In genomic region chr11:40376346-40376745, GRCh38 we compare ENCODE assay signal across 18 cellular contexts.
A peak's percentile ranks its signal among the peaks of the same experiment; 100 is the strongest.
DNase-seq lines count a peak whose midpoint lies in the region; ATAC-seq and TF ChIP-seq lines count a peak whose summit lies in the region.
"Had no signal": no experiment of that assay in that cellular context is flagged by ENCODE, and none has a peak within 500 bp of the region (broad histone marks: within the 10 kb centered on the region; RNA-seq: fewer than 3 reads in every experiment).

No MANE protein-coding gene starts in this region.

- H3F3A ChIP-seq in smooth muscle cell (ENCODE audit: low read depth), result peaks cover 10% of the 10 kb centered on the region

- WGBS in smooth muscle cell (ENCODE audit: low lambda C conversion rate), result 16% methylated on average over 3 of the region's 3 CpGs

- H3K9me3 ChIP-seq in smooth muscle cell (replicated peaks; ENCODE audit: low read depth), result no peaks in the 10 kb centered on the region

- H3K27ac ChIP-seq in smooth muscle cell (ENCODE audit: low read depth), result peak overlapping the region; percentile 77

- TF ChIP-seq CTCF in AG10803 (conservative IDR thresholded peaks at IDR 0.05; ENCODE audit: low read length) (no peak), smooth muscle cell (IDR thresholded peaks at IDR 0.05; ENCODE audit: borderline replicate concordance, insufficient read depth, poor library complexity, severe bottlenecking) (no peak)

- peak overlapping the region; percentile 80 for H3K4me2 ChIP-seq in smooth muscle cell

- H3K9ac ChIP-seq in smooth muscle cell (ENCODE audit: low read depth), result no peak overlapping the region

- no peaks in the 10 kb centered on the region for H3K36me3 ChIP-seq in smooth muscle cell (ENCODE audit: low read depth)

- H3K4me3 ChIP-seq in AG10803 (ENCODE audit: low read length), result no peak overlapping the region
- no peak overlapping the region for H3K4me3 ChIP-seq in smooth muscle cell
- H3K4me3 ChIP-seq: K562 had no signal

- H2AFZ ChIP-seq in smooth muscle cell (ENCODE audit: low read depth), result no peak overlapping the region

- ATAC-seq in GM19452 (IDR thresholded peaks at IDR 0.05; ENCODE audit: unreplicated experiment), result no peak
- ATAC-seq: K562 had no signal

- H3K4me1 ChIP-seq in smooth muscle cell (ENCODE audit: low read depth), result peaks cover 7% of the 10 kb centered on the region

- H4K20me1 ChIP-seq in smooth muscle cell (ENCODE audit: low read depth), result no peaks in the 10 kb centered on the region

- peak; percentile 17 for DNase-seq in AG10803 (ENCODE audit: low read depth)
- peak; percentile 25 for DNase-seq in NCI-H82 treated with DMSO at 0.1 percent for 48 hours (lab: John Stamatoyannopoulos, UW; ENCODE audit: unreplicated experiment)
- peak; percentile 28 for DNase-seq in fibroblast of peridontal ligament (ENCODE audit: extremely low read depth)
- no peak for DNase-seq in smooth muscle cell (lab: John Stamatoyannopoulos, UW; ENCODE audit: unreplicated experiment)
- DNase-seq in SW 1271 (lab: John Stamatoyannopoulos, UW), result no peak
- no peak for DNase-seq in putamen (ENCODE audit: low spot score)
- DNase-seq: 8988T; C1 segment of cervical spinal cord; Calu3; CD4-positive, alpha-beta T cell; DMS153; DND-41; GDM1; GOT3; H9; HFFc6 had no signal

- no peaks in the 10 kb centered on the region for H3K27me3 ChIP-seq in smooth muscle cell (ENCODE audit: low read depth)

- no peaks in the 10 kb centered on the region for H3K79me2 ChIP-seq in smooth muscle cell (ENCODE audit: low read depth)

Comparison
In these comparisons a context has a peak if more than half of its experiments do, and no peak if none do; other contexts are left out.
1. DNase-seq: peak in AG10803 (single experiment), NCI-H82 treated with DMSO at 0.1 percent for 48 hours (single experiment) and fibroblast of peridontal ligament (single experiment); none in smooth muscle cell (single experiment), SW 1271 (0 of 2) and putamen (single experiment).